ENCODE assay signal across 21 cellular contexts in the genomic region with DNA sequence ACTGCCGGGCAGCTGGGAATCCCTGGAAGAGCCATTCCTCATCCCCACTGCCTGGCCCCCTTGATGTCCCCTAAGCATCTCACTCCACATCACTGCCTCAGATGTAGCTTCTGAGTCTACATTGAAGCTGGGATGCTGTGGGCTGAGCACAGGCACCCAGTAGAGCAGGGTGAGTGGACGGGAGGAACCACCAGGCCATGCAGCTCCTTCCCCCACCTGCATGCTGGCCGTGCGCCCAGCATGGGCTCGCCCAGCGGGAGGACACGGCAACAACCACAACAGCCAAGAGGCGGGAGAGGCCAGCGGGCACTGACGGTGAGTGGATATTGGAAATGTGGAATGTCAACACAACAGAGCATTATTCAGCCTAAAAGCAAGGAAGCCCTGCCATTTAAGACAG.
DNase-seq lines count a peak whose midpoint lies in the region; ATAC-seq and TF ChIP-seq lines count a peak whose summit lies in the region.
"Had no signal": no experiment of that assay in that cellular context is flagged by ENCODE, and none has a peak within 500 bp of the region (broad histone marks: within the 10 kb centered on the region; RNA-seq: fewer than 3 reads in every experiment).

No MANE protein-coding gene starts in this region.

- H3K36me3 Mint-ChIP-seq in neural progenitor cell (no peaks in the 10 kb centered on the region), H9 (ENCODE audit: insufficient read depth in 1 of 3, low read depth in 3 of 3) (peaks cover 0 to 2% (median 0%) of the 10 kb centered on the region in 3 experiments; a peak in 1 of 7 replicates)
- H3K36me3 Mint-ChIP-seq: activated CD4-positive, alpha-beta memory T cell treated with anti-CD3 and anti-CD28 coated beads for 36 hours; activated naive CD8-positive, alpha-beta T cell; brain had no signal

- H3K4me1 Mint-ChIP-seq in neural progenitor cell (peaks cover 10% of the 10 kb centered on the region), H9 (peaks cover 4 to 15% of the 10 kb centered on the region in 2 experiments; a peak in 3 of 4 replicates)

- H4K5ac ChIP-seq in H9 (ENCODE audit: insufficient read length, low read depth, low read length) = no peak overlapping the region

- no peaks in the 10 kb centered on the region for H3K79me1 ChIP-seq in H9 (ENCODE audit: insufficient read depth, low read depth, low read length, poor library complexity, severe bottlenecking)

- H3K9me3 Mint-ChIP-seq in neural progenitor cell (peaks cover 3% of the 10 kb centered on the region), H9 (no peaks in the 10 kb centered on the region)
- H3K9me3 Mint-ChIP-seq: activated CD4-positive, alpha-beta memory T cell treated with anti-CD3 and anti-CD28 coated beads for 36 hours; brain; T-helper 1 cell treated with Interleukin-12 subunit alpha and Interleukin-12 subunit beta and Interleukin-4 antibody, amounts not matched to agents 30 μg/mL and 1 μg/mL, for 36 hours had no signal

- no peak overlapping the region for H2AK5ac ChIP-seq in H9 (ENCODE audit: insufficient read length, low read length)

- DNase-seq in COR-L47 (lab: John Stamatoyannopoulos, UW) (peak; percentile 9), HCT116 (ENCODE audit: low read depth, low spot score) (no peak), SHP77 treated with DMSO at 0.1 percent for 48 hours (lab: John Stamatoyannopoulos, UW) (peak; percentile 7), neural progenitor cell (ENCODE audit: low spot score) (no peak), NOMO-1 (lab: John Stamatoyannopoulos, UW; ENCODE audit: unreplicated experiment in 2 of 2) (no peak), hippocampal formation (lab: John Stamatoyannopoulos, UW) (no peak), H9 (no peak)
- DNase-seq: activated CD4-positive, alpha-beta memory T cell treated with anti-CD3 and anti-CD28 coated beads for 36 hours; activated T-cell treated with anti-CD3 and anti-CD28 coated beads, Interleukin-2, amount 50 U/mL, for 48 hours; foreskin fibroblast; GDM1; left colon; NCI-H187; NCI-H446; SJCRH30; stimulated activated CD4-positive, alpha-beta T cell treated with anti-CD3 and anti-CD28 coated beads, Interleukin-2, amount 100 ng/mL, for 48 hours; WERI-Rb-1 had no signal

- H3K4ac ChIP-seq in H9 (ENCODE audit: low read depth, low read length) = no peak overlapping the region

- no peak overlapping the region for H4K8ac ChIP-seq in H9 (replicated peaks; ENCODE audit: insufficient read length, low read depth, low read length)

- RAD21 ChIA-PET in HCT116 (lab: Charles Lee; ENCODE audit: low non-redundant PET in 1 of 2, low total read pairs in 2 of 2, uncharacterized antibody in 2 of 2, unreplicated experiment in 2 of 2) = no interaction called here

- H3K56ac ChIP-seq in H9 (ENCODE audit: insufficient read length, low read depth, low read length) = no peak overlapping the region

- no peaks in the 10 kb centered on the region for H3K9me3 ChIP-seq in HCT116 (ENCODE audit: control insufficient read depth in 1 of 2, insufficient read depth in 1 of 2, low read depth in 1 of 2, low read length in 2 of 2)
- H3K9me3 ChIP-seq in neural progenitor cell (ENCODE audit: low read depth) = no peaks in the 10 kb centered on the region
- H3K9me3 ChIP-seq in H9 (ENCODE audit: control insufficient read depth, low read depth, low read length) = no peaks in the 10 kb centered on the region
- H3K9me3 ChIP-seq: SJCRH30 had no signal

- ATAC-seq in HCT116 (peak; percentile 16; the same call in 1 of the 2 replicates), HG02840 (IDR thresholded peaks at IDR 0.05; ENCODE audit: low FRiP score, unreplicated experiment) (no peak)
- ATAC-seq: left colon had no signal

- H3K4me3 Mint-ChIP-seq in neural progenitor cell (no peak overlapping the region), H9 (no peak overlapping the region; a peak in 1 of 5 replicates)
- H3K4me3 Mint-ChIP-seq: activated CD4-positive, alpha-beta memory T cell treated with anti-CD3 and anti-CD28 coated beads for 36 hours; activated naive CD8-positive, alpha-beta T cell; T-helper 1 cell treated with Interleukin-12 subunit alpha and Interleukin-12 subunit beta and Interleukin-4 antibody, amounts not matched to agents 30 μg/mL and 1 μg/mL, for 36 hours had no signal

- no peak overlapping the region for H3K27ac ChIP-seq in HCT116 (ENCODE audit: low read depth, low read length)
- H3K27ac ChIP-seq in neural progenitor cell = no peak overlapping the region
- no peak overlapping the region for H3K27ac ChIP-seq in H9 (ENCODE audit: insufficient read length, low read depth, low read length)
- H3K27ac ChIP-seq: SJCRH30, WERI-Rb-1 had no signal

- TF ChIP-seq CTCF in HCT116 (IDR thresholded peaks at IDR 0.05 in 2 of 3, conservative IDR thresholded peaks at IDR 0.05 in 1 of 3; ENCODE audit: borderline replicate concordance in 1 of 3, insufficient read depth in 1 of 3, low read depth in 2 of 3, low read length in 2 of 3) = no peak
- no peak for TF ChIP-seq CTCF in neural progenitor cell (IDR thresholded peaks at IDR 0.05)
- no peak for TF ChIP-seq CTCF in H9 (conservative IDR thresholded peaks at IDR 0.05)

- no peaks in the 10 kb centered on the region for H3K79me2 ChIP-seq in HCT116 (ENCODE audit: insufficient read depth, low read length)
- H3K79me2 ChIP-seq in neural progenitor cell (ENCODE audit: low read depth) = no peaks in the 10 kb centered on the region
- H3K79me2 ChIP-seq in H9 (ENCODE audit: insufficient read depth, low read length) = no peaks in the 10 kb centered on the region

- H3K14ac ChIP-seq in H9 (ENCODE audit: insufficient read depth, low read length) = no peak overlapping the region

- H2BK12ac ChIP-seq in H9 (ENCODE audit: insufficient read length, low read depth, low read length) = no peak overlapping the region

- H2AFZ ChIP-seq in HCT116 (ENCODE audit: low read depth, low read length, poor library complexity, severe bottlenecking) (no peak overlapping the region), neural progenitor cell (replicated peaks) (no peak overlapping the region), H9 (ENCODE audit: low read length) (no peak overlapping the region)

- BruUV-seq in HCT116 (replicated peaks; lab: Mats Ljungman, UMichigan) = no TSS peak

- H3K27ac Mint-ChIP-seq in neural progenitor cell (peak overlapping the region; percentile 37), H9 (peak overlapping the region in 1 of 3 experiments; percentile 39; a peak in 1 of 7 replicates)
- H3K27ac Mint-ChIP-seq: activated CD4-positive, alpha-beta memory T cell treated with anti-CD3 and anti-CD28 coated beads for 36 hours; activated naive CD8-positive, alpha-beta T cell; T-helper 1 cell treated with Interleukin-12 subunit alpha and Interleukin-12 subunit beta and Interleukin-4 antibody, amounts not matched to agents 30 μg/mL and 1 μg/mL, for 36 hours had no signal

- no peak overlapping the region for H2BK5ac ChIP-seq in H9 (ENCODE audit: insufficient read length, low read length)

- no peak overlapping the region for H3T11ph ChIP-seq in H9 (ENCODE audit: low read length)

- no peak overlapping the region for H2BK120ac ChIP-seq in H9 (ENCODE audit: low read depth, low read length, poor library complexity, severe bottlenecking)

- H4K91ac ChIP-seq in H9 (ENCODE audit: insufficient read length, low read depth, low read length) = no peak overlapping the region

- H2BK15ac ChIP-seq in H9 (ENCODE audit: low read depth, low read length) = no peak overlapping the region

- H3K23ac ChIP-seq in H9 (ENCODE audit: insufficient read length, low read depth, low read length) = no peak overlapping the region

- WGBS in H9 (ENCODE audit: extremely low coverage, insufficient read length, low lambda C conversion rate) = no CpG with 5 or more reads among the region's 10 CpGs

- H2BK20ac ChIP-seq in H9 (ENCODE audit: low read depth, low read length, poor library complexity, severe bottlenecking) = no peak overlapping the region

- CTCF ChIA-PET in HCT116 (lab: Charles Lee) = no interaction called here

- no peak overlapping the region for H3K4me3 ChIP-seq in HCT116 (replicated peaks in 1 of 2; ENCODE audit: low read depth in 1 of 2, low read length in 2 of 2)
- no peak overlapping the region for H3K4me3 ChIP-seq in neural progenitor cell
- H3K4me3 ChIP-seq: SJCRH30 had no signal

- intact Hi-C loops in HCT116 (cut with micrococcal nuclease) = no loop called here

- H4K20me1 ChIP-seq in HCT116 (ENCODE audit: insufficient read depth) (no peaks in the 10 kb centered on the region), neural progenitor cell (ENCODE audit: low read depth) (no peaks in the 10 kb centered on the region), H9 (ENCODE audit: control insufficient read depth, insufficient read depth, insufficient read length) (no peaks in the 10 kb centered on the region)

- H3K36me3 ChIP-seq in HCT116 (ENCODE audit: control insufficient read depth in 1 of 2, insufficient read depth in 2 of 2, low read length in 2 of 2) (no peaks in the 10 kb centered on the region), neural progenitor cell (no peaks in the 10 kb centered on the region)
- H3K36me3 ChIP-seq: SJCRH30, WERI-Rb-1 had no signal

- H3K4me1 ChIP-seq in HCT116 (ENCODE audit: control insufficient read depth in 1 of 2, insufficient read depth in 2 of 2, low read length in 2 of 2) = peaks cover 2 to 8% of the 10 kb centered on the region in 2 experiments; a peak in 3 of 4 replicates
- H3K4me1 ChIP-seq in neural progenitor cell = no peaks in the 10 kb centered on the region
- H3K4me1 ChIP-seq in H9 (ENCODE audit: insufficient read depth, low read length) = no peaks in the 10 kb centered on the region
- H3K4me1 ChIP-seq: SJCRH30 had no signal

- no peaks in the 10 kb centered on the region for H3K9me2 ChIP-seq in HCT116 (ENCODE audit: insufficient read depth)

- no peak overlapping the region for H3K9ac ChIP-seq in HCT116 (ENCODE audit: low read length)
- no peak overlapping the region for H3K9ac ChIP-seq in neural progenitor cell
- no peak overlapping the region for H3K9ac ChIP-seq in H9 (ENCODE audit: extremely low read depth, insufficient read length, low read length)

- POLR2A ChIA-PET in HCT116 (lab: Charles Lee) = no interaction called here

- no peak overlapping the region for H3K18ac ChIP-seq in H9 (ENCODE audit: insufficient read length, low read depth, low read length)

- TF ChIP-seq POLR2A in HCT116 (IDR thresholded peaks at IDR 0.05; ENCODE audit: borderline replicate concordance, extremely low read depth, insufficient read depth, insufficient read length) = no peak

- H3K27me3 Mint-ChIP-seq in neural progenitor cell (ENCODE audit: insufficient read depth, low read depth) (peaks cover 13% of the 10 kb centered on the region), H9 (ENCODE audit: low read depth) (peaks cover 4% of the 10 kb centered on the region)
- H3K27me3 Mint-ChIP-seq: activated CD4-positive, alpha-beta memory T cell treated with anti-CD3 and anti-CD28 coated beads for 36 hours; activated naive CD8-positive, alpha-beta T cell had no signal

- H3K23me2 ChIP-seq in H9 (ENCODE audit: insufficient read length, low read depth, low read length, poor library complexity, severe bottlenecking) = no peaks in the 10 kb centered on the region

- H3F3A ChIP-seq in neural progenitor cell (ENCODE audit: low read depth) = no peaks in the 10 kb centered on the region

- TF ChIP-seq RAD21 in HCT116 (IDR thresholded peaks at IDR 0.05; ENCODE audit: low read depth) = no peak

- H3K4me2 ChIP-seq in HCT116 (ENCODE audit: low read length) (no peak overlapping the region), neural progenitor cell (no peak overlapping the region), H9 (ENCODE audit: insufficient read depth, insufficient read length, low read length) (no peak overlapping the region)

- H3K27me3 ChIP-seq in HCT116 (ENCODE audit: insufficient read depth, low read length) (no peaks in the 10 kb centered on the region), neural progenitor cell (no peaks in the 10 kb centered on the region), H9 (ENCODE audit: insufficient read depth, low read length) (no peaks in the 10 kb centered on the region)
- H3K27me3 ChIP-seq: SJCRH30 had no signal

Comparison
In these comparisons a context has a peak if more than half of its experiments do, and no peak if none do; other contexts are left out.
1. DNase-seq: peak in COR-L47 (single experiment) and SHP77 treated with DMSO at 0.1 percent for 48 hours (single experiment); none in HCT116 (single experiment), neural progenitor cell (single experiment), NOMO-1 (0 of 2), hippocampal formation (0 of 2) and H9 (single experiment).